Comparison of ENCODE assay signal across 35 cellular contexts in the genomic region with DNA sequence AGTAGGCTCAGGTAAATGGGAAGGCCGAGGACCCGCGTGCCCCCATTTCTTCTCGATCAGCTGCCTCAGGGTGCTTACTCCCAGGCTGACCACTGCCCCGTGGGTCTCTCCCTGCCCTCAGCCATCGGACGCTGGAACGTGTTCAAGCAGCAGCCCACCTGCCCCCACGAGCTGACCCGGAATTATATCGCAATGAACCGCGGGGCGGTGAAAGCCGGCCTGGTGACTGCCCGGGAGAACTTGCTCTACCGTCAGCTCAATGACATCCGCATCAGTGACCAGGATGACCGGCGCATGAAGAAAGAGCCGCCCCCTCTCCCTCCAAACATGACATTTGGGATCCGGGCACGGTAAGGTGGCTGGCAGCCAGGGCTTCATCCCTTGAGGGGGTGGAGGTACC.
"Had no signal": no experiment of that assay in that cellular context is flagged by ENCODE, and none has a peak within 500 bp of the region (broad histone marks: within the 10 kb centered on the region; RNA-seq: fewer than 3 reads in every experiment).

No MANE protein-coding gene starts in this region.

- DNase-seq: Karpas-422, Kasumi-1, KBM-7, KG1, MG63, MM.1S, MV-4-11, NCI-H1048, NCI-H1092, NCI-H1092 treated with DMSO at 0.1 percent for 48 hours, NCI-H1105, NCI-H1105 treated with DMSO at 0.1 percent for 48 hours, NCI-H1417 treated with DMSO at 0.1 percent for 48 hours, NCI-H1436, NCI-H1436 treated with DMSO at 0.1 percent for 48 hours, NCI-H146, NCI-H1694, NCI-H1694 treated with DMSO at 0.1 percent for 48 hours, NCI-H187, NCI-H187 treated with DMSO at 0.1 percent for 48 hours, NCI-H1930, NCI-H2029, NCI-H2029 treated with DMSO at 0.1 percent for 48 hours, NCI-H2081, NCI-H2081 treated with DMSO at 0.1 percent for 48 hours, NCI-H2107, NCI-H2171, NCI-H2171 treated with DMSO at 0.1 percent for 48 hours, NCI-H2227 treated with DMSO at 0.1 percent for 48 hours, NCI-H226, NCI-H345, NCI-H446, NCI-H446 treated with DMSO at 0.1 percent for 48 hours, NCI-H510A had no signal

- H3K27ac ChIP-seq: KMS-11 had no signal

- H3K4me3 ChIP-seq: MG63 had no signal

- H3K9me3 ChIP-seq: MG63 had no signal

- H3K36me3 ChIP-seq: MG63 had no signal

- H3K4me2 ChIP-seq: KMS-11 had no signal

- H3K9ac ChIP-seq: KMS-11 had no signal
